ENCODE assay signal across 22 cellular contexts in the genomic region with DNA sequence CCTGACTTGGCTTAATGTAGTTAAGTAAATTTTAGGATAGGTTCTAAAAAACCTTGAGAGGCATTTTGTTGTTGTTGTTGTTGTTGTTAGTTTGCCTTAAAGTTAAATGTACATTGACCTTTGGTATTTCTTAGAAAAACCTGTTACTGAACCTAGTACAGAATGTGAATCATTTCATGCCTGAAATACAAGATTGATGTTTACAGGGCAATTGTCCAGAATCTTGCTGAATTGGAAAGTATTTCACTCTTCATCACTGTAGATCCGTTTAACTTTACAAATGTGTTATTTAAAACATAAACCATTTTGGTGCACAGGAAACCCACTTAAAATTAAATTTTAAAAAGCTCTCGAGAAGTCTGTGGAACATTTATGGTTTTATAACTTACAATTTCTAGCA.
"Had no signal": no experiment of that assay in that cellular context is flagged by ENCODE, and none has a peak within 500 bp of the region (broad histone marks: within the 10 kb centered on the region; RNA-seq: fewer than 3 reads in every experiment).

No MANE protein-coding gene starts in this region.

- H3K27ac ChIP-seq: RWPE1 had no signal

- H3K9me3 ChIP-seq: SK-N-SH had no signal

- H3K9ac ChIP-seq: SK-N-SH had no signal

- DNase-seq: IMR-90, Karpas-422, KG1, MM.1S, NCI-H1092 treated with DMSO at 0.1 percent for 48 hours, NCI-H1436, NCI-H187, NCI-H2029, NCI-H2081 treated with DMSO at 0.1 percent for 48 hours, NCI-H2171, NCI-H226, NCI-H446, NCI-H510A, NCI-H524 treated with DMSO at 0.1 percent for 48 hours, NCI-H69, NCI-H774, PC-3, SHP77, SK-N-SH had no signal

- H3K4me2 ChIP-seq: SK-N-SH had no signal

- ATAC-seq: HepG2, Panc1, PC-3 had no signal
